ENCODE assay signal across 8 cellular contexts in genomic region chr3:14431928-14432834, GRCh38. TPM values are rescaled to one million over a fixed set of nuclear protein-coding genes. Genes with fewer than 3 reads are reported as not detected.
DNase-seq lines count a peak whose midpoint lies in the region; ATAC-seq and TF ChIP-seq lines count a peak whose summit lies in the region.

No MANE protein-coding gene starts in this region.

- peaks cover 38 to 58% of the 10 kb centered on the region in 2 donors for H3K4me1 ChIP-seq in thoracic aorta (ENCODE audit: control insufficient read depth in 1 of 2, low read depth in 2 of 2)

- H3K27ac ChIP-seq in thoracic aorta = peak overlapping the region; percentile 49 to 77

- DNase-seq in AML-193 (lab: John Stamatoyannopoulos, UW) (peak; percentile 96 to 97), RKO (ENCODE audit: low spot score) (peak; percentile 91), fibroblast of villous mesenchyme (ENCODE audit: low read depth) (peak; percentile 81), omental fat pad (ENCODE audit: low spot score) (no peak), thoracic aorta (ENCODE audit: low spot score) (peak; percentile 80)
- peak; percentile 87 to 88 for DNase-seq in activated T-helper 1 cell treated with anti-CD3 and anti-CD28 coated beads, Interleukin-2, amount 50 U/mL, for 16 hours (ENCODE audit: low read depth in 1 of 2, low spot score in 1 of 2)

- no peaks in the 10 kb centered on the region for H3K27me3 ChIP-seq in thoracic aorta (replicated peaks; ENCODE audit: insufficient read depth)

- ATAC-seq in HG03196 (IDR thresholded peaks at IDR 0.05; ENCODE audit: unreplicated experiment) (peak; percentile 78), omental fat pad (ENCODE audit: low FRiP score) (peak; percentile 58), thoracic aorta (ENCODE audit: insufficient number of reproducible peaks, low FRiP score, low read depth) (peak; percentile 63)

- H3K4me3 ChIP-seq in fibroblast of villous mesenchyme (ENCODE audit: low read depth, low read length) (no peak overlapping the region), thoracic aorta (peak overlapping the region; percentile 31)

- no peak for TF ChIP-seq CTCF in fibroblast of villous mesenchyme (IDR thresholded peaks at IDR 0.05; ENCODE audit: insufficient read depth, low read depth, low read length)
- TF ChIP-seq CTCF in omental fat pad (IDR thresholded peaks at IDR 0.05) = no peak
- no peak for TF ChIP-seq CTCF in thoracic aorta (IDR thresholded peaks at IDR 0.05)

- TF ChIP-seq POLR2A in GM19099 (IDR thresholded peaks at IDR 0.05; ENCODE audit: extremely low read depth, insufficient read length, low read depth) = peak; percentile 68

- no peaks in the 10 kb centered on the region for H3K9me3 ChIP-seq in thoracic aorta

- H3K36me3 ChIP-seq in thoracic aorta = no peaks in the 10 kb centered on the region

RNA-seq across cellular contexts. Expression of gene SLC6A6, which starts 29.8 kb away (rescaled TPM):
- total RNA-seq in fibroblast of villous mesenchyme (33.2 and 36.1 TPM in 2 replicates), omental fat pad (10 to 100 TPM; 35.7 to 75.2 (median 56.4) TPM), thoracic aorta (10 to 100 TPM; 33.5 to 45.5 TPM)
